Comparison of ENCODE assay signal across 13 cellular contexts in genomic region chr4:123401466-123402175, GRCh38. TPM values are rescaled to one million over a fixed set of nuclear protein-coding genes. Genes with fewer than 3 reads are reported as not detected.
DNase-seq lines count a peak whose midpoint lies in the region; ATAC-seq and TF ChIP-seq lines count a peak whose summit lies in the region.
"Had no signal": no experiment of that assay in that cellular context is flagged by ENCODE, and none has a peak within 500 bp of the region (broad histone marks: within the 10 kb centered on the region; RNA-seq: fewer than 3 reads in every experiment).

No MANE protein-coding gene starts in this region.

- H2AFZ ChIP-seq in GM23338 (no peak overlapping the region), osteoblast (ENCODE audit: low read length) (no peak overlapping the region)

- no peaks in the 10 kb centered on the region; the same call in 2 of the 3 replicates for H3K9me3 Mint-ChIP-seq in GM23338
- H3K9me3 Mint-ChIP-seq in activated CD8-positive, alpha-beta T cell treated with anti-CD3 and anti-CD28 coated beads for 36 hours: no peaks in the 10 kb centered on the region
- H3K9me3 Mint-ChIP-seq in progenitor cell of endocrine pancreas (ENCODE audit: low read depth): no peaks in the 10 kb centered on the region
- H3K9me3 Mint-ChIP-seq: CD8-positive, alpha-beta memory T cell; T-cell had no signal

- H4K20me1 ChIP-seq in GM23338 (replicated peaks; ENCODE audit: insufficient read depth): peaks cover 28% of the 10 kb centered on the region
- H4K20me1 ChIP-seq in osteoblast (ENCODE audit: insufficient read depth, low read length): no peaks in the 10 kb centered on the region

- peaks cover 11% of the 10 kb centered on the region for H3K27me3 Mint-ChIP-seq in GM23338 (ENCODE audit: insufficient read depth, low read depth, poor library complexity)
- H3K27me3 Mint-ChIP-seq in activated CD8-positive, alpha-beta T cell treated with anti-CD3 and anti-CD28 coated beads for 36 hours: no peaks in the 10 kb centered on the region
- H3K27me3 Mint-ChIP-seq in progenitor cell of endocrine pancreas: no peaks in the 10 kb centered on the region

- H3K9me2 ChIP-seq in GM23338 (ENCODE audit: insufficient read depth): no peaks in the 10 kb centered on the region

- peaks cover 46% of the 10 kb centered on the region for H3K36me3 Mint-ChIP-seq in GM23338 (ENCODE audit: low read depth)
- peaks cover 84% of the 10 kb centered on the region for H3K36me3 Mint-ChIP-seq in activated CD8-positive, alpha-beta T cell treated with anti-CD3 and anti-CD28 coated beads for 36 hours (ENCODE audit: low read depth)
- H3K36me3 Mint-ChIP-seq in progenitor cell of endocrine pancreas (ENCODE audit: insufficient read depth): peaks cover 24% of the 10 kb centered on the region

- H3K4me3 ChIP-seq in GM23338: peak overlapping the region; percentile 69; the same call in 1 of the 2 replicates
- peak overlapping the region; percentile 69 for H3K4me3 ChIP-seq in fibroblast of pulmonary artery (replicated peaks; ENCODE audit: low read depth, low read length)
- H3K4me3 ChIP-seq in osteoblast (ENCODE audit: insufficient read depth, low read length): no peak overlapping the region

- H3K4me1 Mint-ChIP-seq in GM23338 (peaks cover 35% of the 10 kb centered on the region), progenitor cell of endocrine pancreas (ENCODE audit: low read depth) (peaks cover 40% of the 10 kb centered on the region)
- H3K4me1 Mint-ChIP-seq in activated CD8-positive, alpha-beta T cell treated with anti-CD3 and anti-CD28 coated beads for 36 hours (ENCODE audit: low read depth): peaks cover 39% of the 10 kb centered on the region

- POLR2A ChIA-PET in activated CD8-positive, alpha-beta T cell treated with anti-CD3 and anti-CD28 coated beads for 36 hours (lab: Charles Lee): interaction anchor here (2.0 to 5.7 kb wide), 2 partner anchors 9 to 19 kb away, joined by 9 to 56 read pairs; no protein-coding TSS in a partner anchor

- H3F3A ChIP-seq in GM23338 (replicated peaks; ENCODE audit: low read depth): 0 out of 2 replicates have a peak, but pooled peaks cover 5% of the 10 kb centered on the region

- H3K4me2 ChIP-seq in GM23338 (peak overlapping the region; percentile 84), osteoblast (ENCODE audit: insufficient read depth, low read length) (no peak overlapping the region)

- peaks cover 42% of the 10 kb centered on the region for H3K4me1 ChIP-seq in GM23338 (ENCODE audit: insufficient read depth)
- H3K4me1 ChIP-seq in osteoblast (ENCODE audit: insufficient read depth, low read length): peaks cover 15% of the 10 kb centered on the region

- DNase-seq in GM23338 (ENCODE audit: low spot score) (no peak), fibroblast of pulmonary artery (ENCODE audit: low read depth) (peak; percentile 58), progenitor cell of endocrine pancreas (ENCODE audit: low spot score, unreplicated experiment) (no peak), NCI-H82 treated with DMSO at 0.1 percent for 48 hours (lab: John Stamatoyannopoulos, UW; ENCODE audit: unreplicated experiment) (no peak), osteoblast (ENCODE audit: insufficient read length, low spot score, missing footprints) (no peak)
- no peak for DNase-seq in activated CD8-positive, alpha-beta T cell treated with anti-CD3 and anti-CD28 coated beads for 36 hours
- no peak for DNase-seq in central memory CD4-positive, alpha-beta T cell
- DNase-seq: activated CD8-positive, alpha-beta memory T cell treated with anti-CD3 and anti-CD28 coated beads, Interleukin-2, amount 50 U/mL, for 48 hours; CD8-positive, alpha-beta memory T cell; NCI-H1105 treated with DMSO at 0.1 percent for 48 hours; T-cell had no signal

- TF ChIP-seq CTCF in GM23338 (conservative IDR thresholded peaks at IDR 0.05; ENCODE audit: low read depth in 2 of 2) (no peak), fibroblast of pulmonary artery (IDR thresholded peaks at IDR 0.05; ENCODE audit: low read length, missing control alignments) (no peak), progenitor cell of endocrine pancreas (IDR thresholded peaks at IDR 0.05; ENCODE audit: unreplicated experiment) (no peak), osteoblast (IDR thresholded peaks at IDR 0.05; ENCODE audit: extremely low read depth, low read depth, low read length) (no peak)
- no peak for TF ChIP-seq CTCF in activated CD8-positive, alpha-beta T cell treated with anti-CD3 and anti-CD28 coated beads for 36 hours (IDR thresholded peaks at IDR 0.05)

- H3K36me3 ChIP-seq in GM23338 (ENCODE audit: insufficient read depth) (peaks cover 21% of the 10 kb centered on the region), osteoblast (ENCODE audit: insufficient read depth, low read length) (no peaks in the 10 kb centered on the region)
- H3K36me3 ChIP-seq: neutrophil had no signal

- no peaks in the 10 kb centered on the region for H3K27me3 ChIP-seq in GM23338 (ENCODE audit: insufficient read depth)
- peaks cover 5% of the 10 kb centered on the region for H3K27me3 ChIP-seq in osteoblast (ENCODE audit: insufficient read depth, low read length)

- no peak for ATAC-seq in GM23338
- ATAC-seq in activated CD8-positive, alpha-beta T cell treated with anti-CD3 and anti-CD28 coated beads for 36 hours: no peak
- ATAC-seq in GM18502 (IDR thresholded peaks at IDR 0.05; ENCODE audit: poor library complexity, unreplicated experiment): no peak
- ATAC-seq: T-cell had no signal

- no peaks in the 10 kb centered on the region for H3K9me3 ChIP-seq in osteoblast (ENCODE audit: low read depth, low read length)
- H3K9me3 ChIP-seq: neutrophil had no signal

- H3K27ac ChIP-seq in GM23338 (ENCODE audit: low read depth): no peak overlapping the region
- no peak overlapping the region for H3K27ac ChIP-seq in osteoblast (ENCODE audit: low read depth, low read length)
- H3K27ac ChIP-seq: neutrophil had no signal

- peaks cover 91% of the 10 kb centered on the region for H3K79me2 ChIP-seq in GM23338 (replicated peaks; ENCODE audit: insufficient read depth)
- H3K79me2 ChIP-seq in osteoblast (ENCODE audit: insufficient read depth, low read length): no peaks in the 10 kb centered on the region

- peak overlapping the region; percentile 30; the same call in 1 of the 2 replicates for H3K27ac Mint-ChIP-seq in GM23338
- peak overlapping the region; percentile 82 for H3K27ac Mint-ChIP-seq in activated CD8-positive, alpha-beta T cell treated with anti-CD3 and anti-CD28 coated beads for 36 hours
- H3K27ac Mint-ChIP-seq in progenitor cell of endocrine pancreas: peak overlapping the region; percentile 43
- H3K27ac Mint-ChIP-seq: T-cell had no signal

- CTCF ChIA-PET in activated CD8-positive, alpha-beta T cell treated with anti-CD3 and anti-CD28 coated beads for 36 hours (lab: Charles Lee): interaction anchor here (0.8 to 6.7 kb wide), 3 partner anchors 11 to 163 kb away, joined by 3 to 42 read pairs (median 3); no protein-coding TSS in a partner anchor

- intact Hi-C loops in activated CD8-positive, alpha-beta T cell treated with anti-CD3 and anti-CD28 coated beads for 36 hours (cut with micrococcal nuclease): no loop called here

- H3K4me3 Mint-ChIP-seq in GM23338: peak overlapping the region; percentile 52
- peak overlapping the region; percentile 98 for H3K4me3 Mint-ChIP-seq in activated CD8-positive, alpha-beta T cell treated with anti-CD3 and anti-CD28 coated beads for 36 hours
- H3K4me3 Mint-ChIP-seq in progenitor cell of endocrine pancreas (ENCODE audit: low read depth): peak overlapping the region; percentile 92
- H3K4me3 Mint-ChIP-seq: T-cell had no signal

TF ChIP-seq in GM23338, 12 proteins besides CTCF, POLR2A, EP300 and RAD21 (continues in another document):
- no peak for TF ChIP-seq EZH2phosphoT487 (IDR thresholded peaks at IDR 0.05; ENCODE audit: unreplicated experiment)

RNA-seq across cellular contexts. Expression of gene SPRY1, which starts 5.0 kb away (rescaled TPM):
- 62.8 and 67.2 TPM in 2 replicates for total RNA-seq in GM23338 (2014; rRNA removed; shearing (Covaris generic))
- 103 and 110 TPM in 2 replicates for polyA plus RNA-seq in GM23338 (2016; fragmentation: Nextera tagmentation; extraction: Ambion mirVana)
- 100 to 1,000 TPM; 137 to 144 TPM for total RNA-seq in activated CD8-positive, alpha-beta T cell treated with anti-CD3 and anti-CD28 coated beads for 36 hours
- total RNA-seq in progenitor cell of endocrine pancreas: 52.0 and 54.1 TPM in 2 replicates
- total RNA-seq in osteoblast: 5.0 and 5.1 TPM in 2 replicates

Comparison
In these comparisons a context has a peak if more than half of its experiments do, and no peak if none do; other contexts are left out.
1. H3K27ac Mint-ChIP-seq: peak in every context shown above with its lines; median percentile 82 in activated CD8-positive, alpha-beta T cell treated with anti-CD3 and anti-CD28 coated beads for 36 hours; 43 in progenitor cell of endocrine pancreas; 30 in GM23338.